Comparison of ENCODE assay signal across 17 cellular contexts in the genomic region with DNA sequence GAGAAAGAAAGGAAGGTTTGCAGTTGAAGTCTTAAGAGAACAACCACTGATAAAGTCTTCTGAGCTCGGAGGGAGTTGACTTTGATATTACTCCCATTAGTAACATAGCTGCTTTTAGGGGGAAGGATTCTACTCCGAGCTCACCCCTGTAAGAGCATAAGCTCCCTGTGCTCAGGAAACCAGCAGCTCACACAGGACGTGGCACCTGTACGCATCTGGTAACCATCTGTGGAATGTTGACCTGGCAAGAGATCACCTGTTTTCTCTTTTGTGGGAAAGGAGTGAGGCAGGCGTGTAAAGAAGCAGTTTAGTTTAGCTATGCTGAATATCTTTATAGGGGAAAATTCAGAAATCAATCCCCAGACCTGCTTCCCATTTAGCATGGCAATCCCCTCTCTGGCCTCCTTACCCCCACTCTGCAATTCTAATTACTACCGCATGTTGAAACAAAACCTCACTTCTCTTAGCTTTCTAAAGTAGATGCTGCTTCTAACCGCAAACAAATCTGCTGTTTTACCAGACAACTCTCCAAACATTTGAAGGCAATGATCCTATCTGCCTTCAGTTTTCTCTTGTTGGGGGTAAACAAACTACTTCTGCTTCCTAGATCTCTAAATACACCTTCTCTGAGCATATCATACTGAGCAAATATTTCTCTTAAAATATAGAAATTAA.
DNase-seq lines count a peak whose midpoint lies in the region; ATAC-seq lines count a peak whose summit lies in the region.
"Had no signal": no experiment of that assay in that cellular context is flagged by ENCODE, and none has a peak within 500 bp of the region (broad histone marks: within the 10 kb centered on the region; RNA-seq: fewer than 3 reads in every experiment).

No MANE protein-coding gene starts in this region.

- H3K4me3 ChIP-seq in iPS-20b (ENCODE audit: low read length), result no peak overlapping the region
- H3K4me3 ChIP-seq: BLaER1, PC-9, SJCRH30 had no signal

- peaks cover 5% of the 10 kb centered on the region for H3K9me3 Mint-ChIP-seq in activated T-cell treated with anti-CD3 and anti-CD28 coated beads, Interleukin-2, amount 50 U/mL, for 4 hours

- no peaks in the 10 kb centered on the region for H3K36me3 ChIP-seq in iPS-20b (ENCODE audit: insufficient read depth, low read depth, low read length)
- H3K36me3 ChIP-seq: BLaER1, SJCRH30 had no signal

- ATAC-seq in HG03460 (IDR thresholded peaks at IDR 0.05; ENCODE audit: unreplicated experiment), result no peak
- no peak for ATAC-seq in activated T-cell treated with anti-CD3 and anti-CD28 coated beads, Interleukin-2, amount 50 U/mL, for 4 hours

- no peaks in the 10 kb centered on the region for H3K4me1 Mint-ChIP-seq in activated T-cell treated with anti-CD3 and anti-CD28 coated beads, Interleukin-2, amount 50 U/mL, for 4 hours (ENCODE audit: low read depth)
- H3K4me1 Mint-ChIP-seq: CD4-positive, alpha-beta memory T cell had no signal

- H3K4me1 ChIP-seq in iPS-20b (ENCODE audit: insufficient read depth, low read length), result peaks cover 10% of the 10 kb centered on the region; the same call in 1 of the 2 replicates
- H3K4me1 ChIP-seq: SJCRH30 had no signal

- no peaks in the 10 kb centered on the region for H3K36me3 Mint-ChIP-seq in activated T-cell treated with anti-CD3 and anti-CD28 coated beads, Interleukin-2, amount 50 U/mL, for 4 hours (ENCODE audit: insufficient read depth)
- H3K36me3 Mint-ChIP-seq: CD4-positive, alpha-beta memory T cell had no signal

- H3K27me3 ChIP-seq in iPS-20b (ENCODE audit: insufficient read depth, low read length), result no peaks in the 10 kb centered on the region
- H3K27me3 ChIP-seq: BLaER1, SJCRH30 had no signal

- DNase-seq in G401 (ENCODE audit: low spot score), result peak; percentile 42
- peak; percentile 38 for DNase-seq in NCI-H1694 (lab: John Stamatoyannopoulos, UW)
- peak; percentile 40 for DNase-seq in RPMI8226
- no peak for DNase-seq in NCI-H82 treated with DMSO at 0.1 percent for 48 hours (lab: John Stamatoyannopoulos, UW; ENCODE audit: unreplicated experiment)
- DNase-seq in putamen (ENCODE audit: low spot score), result no peak
- no peak for DNase-seq in activated T-cell treated with anti-CD3 and anti-CD28 coated beads, Interleukin-2, amount 50 U/mL, for 4 hours
- DNase-seq: CD4-positive, alpha-beta memory T cell; DMS53; EL; NCI-H187 treated with DMSO at 0.1 percent for 48 hours; NCI-H774; PC-9; SJCRH30 had no signal

- H3K4me3 Mint-ChIP-seq in activated T-cell treated with anti-CD3 and anti-CD28 coated beads, Interleukin-2, amount 50 U/mL, for 4 hours, result no peak overlapping the region
- H3K4me3 Mint-ChIP-seq: CD4-positive, alpha-beta memory T cell; IgD-negative memory B cell had no signal

- H3K9ac ChIP-seq in iPS-20b (ENCODE audit: low read depth, low read length), result no peak overlapping the region
- H3K9ac ChIP-seq: BLaER1 had no signal

- in situ Hi-C loops in G401 (cut with HindIII; ENCODE audit: low sequenced_read_pairs), result no loop called here

- peak overlapping the region; percentile 66 for H3K27ac ChIP-seq in iPS-20b (ENCODE audit: low read length)
- H3K27ac ChIP-seq: BLaER1, PC-9, SJCRH30 had no signal

- peaks cover 12% of the 10 kb centered on the region for H3K27me3 Mint-ChIP-seq in activated T-cell treated with anti-CD3 and anti-CD28 coated beads, Interleukin-2, amount 50 U/mL, for 4 hours (ENCODE audit: low read depth)

- H3K9me3 ChIP-seq in iPS-20b (ENCODE audit: insufficient read depth, low read depth, low read length), result peaks cover 10% of the 10 kb centered on the region
- H3K9me3 ChIP-seq: SJCRH30 had no signal

Comparison
In these comparisons a context has a peak if more than half of its experiments do, and no peak if none do; other contexts are left out.
1. DNase-seq: peak in G401 (single experiment), NCI-H1694 (single experiment) and RPMI8226 (single experiment); none in NCI-H82 treated with DMSO at 0.1 percent for 48 hours (single experiment), putamen (single experiment) and activated T-cell treated with anti-CD3 and anti-CD28 coated beads, Interleukin-2, amount 50 U/mL, for 4 hours (single experiment).